ENCODE assay signal across 24 cellular contexts in genomic region chr16:68452176-68452575, GRCh38. TPM values are rescaled to one million over a fixed set of nuclear protein-coding genes. Genes with fewer than 3 reads are reported as not detected.
DNase-seq lines count a peak whose midpoint lies in the region; ATAC-seq and TF ChIP-seq lines count a peak whose summit lies in the region.
"Had no signal": no experiment of that assay in that cellular context is flagged by ENCODE, and none has a peak within 500 bp of the region (broad histone marks: within the 10 kb centered on the region; RNA-seq: fewer than 3 reads in every experiment).

No MANE protein-coding gene starts in this region.

- no peak for TF ChIP-seq EP300 in upper lobe of left lung (IDR thresholded peaks at IDR 0.05)

- in situ Hi-C loops in GM23248 (cut with MboI) = no loop called here

- DNase-seq in GM23248 = peak; percentile 43
- DNase-seq in SJSA1 (ENCODE audit: low read depth in 1 of 2, low spot score in 2 of 2) = peak in 1 of 2 experiments; percentile 43
- no peak for DNase-seq in NOMO-1 (lab: John Stamatoyannopoulos, UW; ENCODE audit: unreplicated experiment in 2 of 2)
- no peak for DNase-seq in posterior vena cava (ENCODE audit: low spot score)
- DNase-seq in upper lobe of left lung = no peak
- DNase-seq: activated naive CD4-positive, alpha-beta T cell treated with anti-CD3 and anti-CD28 coated beads, Interleukin-2, amount 50 U/mL, for 16 hours; aorta; CD4-positive, CD25-positive, alpha-beta regulatory T cell; MV-4-11; NCI-H526 treated with DMSO at 0.1 percent for 48 hours; posterior cingulate gyrus; sigmoid colon; stomach; T-helper 9 cell; tibial artery had no signal

- H3K4me1 ChIP-seq in ACC112 (ENCODE audit: control insufficient read depth, insufficient read depth, low read length, unreplicated experiment) (peaks cover 26% of the 10 kb centered on the region), GM23248 (ENCODE audit: insufficient read depth) (peaks cover 40% of the 10 kb centered on the region), SJSA1 (replicated peaks) (peaks cover 31% of the 10 kb centered on the region), mesodermal cell (ENCODE audit: control insufficient read depth, insufficient read depth, low read length, poor library complexity, severe bottlenecking) (peaks cover 24% of the 10 kb centered on the region), upper lobe of left lung (peaks cover 11 to 19% (median 14%) of the 10 kb centered on the region in 4 donors)

- H3K4me3 ChIP-seq in ACC112 (ENCODE audit: low read depth, low read length) (0 out of 2 replicates have a peak overlapping the region, but pooled peaks have one; percentile 6), GM23248 (peak overlapping the region; percentile 38), SJSA1 (no peak overlapping the region), mesodermal cell (ENCODE audit: extremely low read depth, insufficient read depth, low read length, poor library complexity, severe bottlenecking) (no peak overlapping the region), upper lobe of left lung (no peak overlapping the region)
- H3K4me3 ChIP-seq: lung, neural progenitor cell, sigmoid colon, stomach, tibial artery had no signal

- peak overlapping the region; percentile 12 for H3K27ac ChIP-seq in ACC112 (ENCODE audit: low read depth, low read length)
- peak overlapping the region; percentile 33 for H3K27ac ChIP-seq in GM23248
- H3K27ac ChIP-seq in SJSA1 = peak overlapping the region; percentile 41
- H3K27ac ChIP-seq in mesodermal cell (ENCODE audit: low read depth, low read length, severe bottlenecking) = peak overlapping the region; percentile 51
- no peak overlapping the region for H3K27ac ChIP-seq in upper lobe of left lung
- H3K27ac ChIP-seq: KMS-11, neural progenitor cell, sigmoid colon, stomach, tibial artery had no signal

- peaks cover 6% of the 10 kb centered on the region; the same call in 1 of the 2 replicates for H3F3A ChIP-seq in GM23248 (ENCODE audit: insufficient read depth)

- no peak for TF ChIP-seq CTCF in upper lobe of left lung (IDR thresholded peaks at IDR 0.05)

- 0 to 5% methylated on average over 1 of the region's 1 CpG for WGBS in GM23248 (ENCODE audit: low coverage in 1 of 2, low lambda C conversion rate in 2 of 2, missing lambda C conversion rate in 2 of 2), 2 experiments
- 42 to 44% methylated on average over 1 of the region's 1 CpG for whole genome bisulfite sequencing in mesodermal cell (ENCODE audit: insufficient coverage in 2 of 2), 2 experiments
- 26 to 50% methylated on average over 1 of the region's 1 CpG for WGBS in upper lobe of left lung, 2 donors

- H3K9ac ChIP-seq in GM23248 = peak overlapping the region; percentile 19; the same call in 1 of the 2 replicates
- H3K9ac ChIP-seq: KMS-11, neural progenitor cell had no signal

- peak overlapping the region; percentile 79 for H3K4me2 ChIP-seq in GM23248 (ENCODE audit: unreplicated experiment)
- H3K4me2 ChIP-seq: KMS-11, neural progenitor cell had no signal

- H3K9me2 ChIP-seq in GM23248 (ENCODE audit: insufficient read depth) = no peaks in the 10 kb centered on the region

- H3K36me3 ChIP-seq in ACC112 (ENCODE audit: insufficient read depth, low read length) (no peaks in the 10 kb centered on the region), GM23248 (ENCODE audit: low read depth) (no peaks in the 10 kb centered on the region), SJSA1 (no peaks in the 10 kb centered on the region), mesodermal cell (ENCODE audit: control insufficient read depth, insufficient read depth, low read length) (no peaks in the 10 kb centered on the region), upper lobe of left lung (no peaks in the 10 kb centered on the region)
- H3K36me3 ChIP-seq: neural progenitor cell, sigmoid colon, stomach, tibial artery had no signal

- H2AFZ ChIP-seq in ACC112 (ENCODE audit: low read length, unreplicated experiment) (no peak overlapping the region), GM23248 (no peak overlapping the region)
- H2AFZ ChIP-seq: neural progenitor cell had no signal

- no peaks in the 10 kb centered on the region for H4K20me1 ChIP-seq in GM23248 (ENCODE audit: insufficient read depth)

- no peak for TF ChIP-seq POLR2A in upper lobe of left lung (IDR thresholded peaks at IDR 0.05)

- ATAC-seq in upper lobe of left lung (ENCODE audit: low FRiP score in 2 of 2) (no peak), HG03280 (IDR thresholded peaks at IDR 0.05; ENCODE audit: unreplicated experiment) (no peak)
- ATAC-seq: WTC11 had no signal

- H3K9me3 ChIP-seq in GM23248 (ENCODE audit: low read depth) (no peaks in the 10 kb centered on the region), SJSA1 (replicated peaks) (no peaks in the 10 kb centered on the region), mesodermal cell (ENCODE audit: control insufficient read depth, low read length) (no peaks in the 10 kb centered on the region), upper lobe of left lung (no peaks in the 10 kb centered on the region)
- H3K9me3 ChIP-seq: sigmoid colon, stomach, tibial artery had no signal

- H3K27me3 ChIP-seq in ACC112 (ENCODE audit: insufficient read depth, low read length) (peaks cover 8% of the 10 kb centered on the region), GM23248 (replicated peaks; ENCODE audit: insufficient read depth) (no peaks in the 10 kb centered on the region), SJSA1 (replicated peaks) (no peaks in the 10 kb centered on the region), upper lobe of left lung (no peaks in the 10 kb centered on the region)
- H3K27me3 ChIP-seq: sigmoid colon had no signal

- H3K79me2 ChIP-seq in ACC112 (ENCODE audit: control insufficient read depth, insufficient read depth, low read length, unreplicated experiment) (no peaks in the 10 kb centered on the region), GM23248 (ENCODE audit: insufficient read depth) (no peaks in the 10 kb centered on the region)

- intact Hi-C loops in posterior vena cava (cut with DNase I) = no loop called here

RNA-seq across cellular contexts. Expression of gene SMPD3, which starts 3.9 kb away (rescaled TPM):
- total RNA-seq in GM23248 (2014; rRNA removed; shearing (Covaris generic)) = 0.32 TPM in 1 of 2 replicates, not detected in the other
- polyA plus RNA-seq in GM23248 (2016; fragmentation: Nextera tagmentation; extraction: Ambion mirVana) = 0.24 and 0.32 TPM in 2 replicates
- 1.3 TPM in 1 of 2 replicates, not detected in the other for total RNA-seq in SJSA1 (2014; rRNA removed; shearing (Covaris generic))
- 0.44 TPM for polyA plus RNA-seq in mesodermal cell (2013, experiment 1 of 2)
- polyA plus RNA-seq in mesodermal cell (2013, experiment 2 of 2) = 0.66 TPM
- total RNA-seq in posterior vena cava (under 1 TPM; 0.19 to 0.23 TPM), upper lobe of left lung (10 to 100 TPM in 1 of 6 donors, 1 to 10 TPM in 5; 1.2 to 10.7 (median 3.2) TPM)
- total RNA-seq: cardiac septum, glomerular endothelial cell had no signal

Comparison
In these comparisons a context has a peak if more than half of its experiments do, and no peak if none do; other contexts are left out.
1. H3K27ac ChIP-seq: peak in ACC112 (single experiment), GM23248 (single experiment), SJSA1 (single experiment) and mesodermal cell (single experiment); none in upper lobe of left lung (0 of 4).
2. H3K4me3 ChIP-seq: peak in ACC112 (single experiment) and GM23248 (single experiment); none in SJSA1 (single experiment), mesodermal cell (single experiment) and upper lobe of left lung (0 of 4).